10 cellular contexts compared by ENCODE assay signal in the genomic region with DNA sequence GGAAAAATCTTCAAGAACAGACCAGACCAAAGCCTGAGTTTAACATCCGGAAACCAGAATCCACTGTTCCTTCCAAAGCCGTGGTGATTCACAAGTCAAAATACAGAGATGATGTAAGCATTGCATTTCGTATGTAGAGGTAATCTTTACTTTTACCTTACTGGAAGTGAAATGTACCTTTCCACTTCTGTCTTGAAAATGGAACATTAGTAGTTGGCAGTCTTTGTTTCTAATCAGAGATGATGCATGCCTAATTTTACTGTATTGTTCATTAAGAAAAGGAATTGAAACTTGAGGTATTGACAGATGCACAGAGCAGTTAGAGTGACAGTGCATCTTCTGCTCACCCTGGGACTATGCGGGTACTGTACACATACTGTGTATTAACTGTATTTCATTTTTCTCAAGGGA.
A peak's percentile ranks its signal among the peaks of the same experiment; 100 is the strongest.
DNase-seq lines count a peak whose midpoint lies in the region; ATAC-seq and FAIRE-seq lines count a peak whose summit lies in the region.
"Had no signal": no experiment of that assay in that cellular context is flagged by ENCODE, and none has a peak within 500 bp of the region (broad histone marks: within the 10 kb centered on the region; RNA-seq: fewer than 3 reads in every experiment).

No MANE protein-coding gene starts in this region.

- DNase-seq in GM18507 (ENCODE audit: extremely low spot score, insufficient read length, low read depth) (peak; percentile 29), amniotic epithelial cell (ENCODE audit: low read depth) (peak; percentile 42), retina (no peak), hepatic stellate cell (ENCODE audit: low spot score) (no peak), cerebellar cortex (ENCODE audit: low spot score) (no peak), NCI-H345 (lab: John Stamatoyannopoulos, UW) (no peak)
- DNase-seq: activated naive CD8-positive, alpha-beta T cell treated with anti-CD3 and anti-CD28 coated beads, Interleukin-2, amount 10 ng/mL, durations not matched to agents 7 days and 5 days; EL had no signal

- peak; percentile 87 for ATAC-seq in GM21360 (IDR thresholded peaks at IDR 0.05; ENCODE audit: unreplicated experiment)
- ATAC-seq in HG03097 (IDR thresholded peaks at IDR 0.05; ENCODE audit: low FRiP score, unreplicated experiment) = peak; percentile 80

- peak; percentile 60 for FAIRE-seq in GM18507 (lab: Jason Lieb, UNC)

Comparison
In these comparisons a context has a peak if more than half of its experiments do, and no peak if none do; other contexts are left out.
1. DNase-seq: peak in GM18507 (single experiment) and amniotic epithelial cell (single experiment); none in retina (single experiment), hepatic stellate cell (single experiment), cerebellar cortex (single experiment) and NCI-H345 (single experiment).